1 cellular context compared by ENCODE assay signal in the genomic region with DNA sequence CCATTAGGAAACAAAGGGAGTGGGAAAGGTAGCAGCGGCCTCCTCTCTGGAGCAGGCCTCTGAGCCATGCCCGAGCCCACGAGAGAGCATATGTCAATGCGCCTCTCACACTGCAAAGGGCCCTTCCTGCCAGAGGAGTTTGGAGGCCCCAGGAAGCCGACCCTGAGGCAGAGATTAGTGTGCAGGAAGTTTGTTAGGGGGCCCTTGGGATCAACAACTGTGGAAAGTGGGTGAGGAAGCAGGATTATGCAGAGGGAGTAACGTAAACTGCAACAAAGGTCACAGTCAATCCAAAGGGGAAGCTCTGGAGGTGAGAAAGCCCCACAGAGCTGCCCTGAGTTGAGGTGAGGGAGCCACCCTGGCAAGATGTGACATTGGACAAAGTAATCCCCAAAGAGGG.
TF ChIP-seq lines count a peak whose summit lies in the region.

No MANE protein-coding gene starts in this region.

TF ChIP-seq in WTC11, 78 proteins besides CTCF, POLR2A, EP300 and RAD21 (continued from another document):
- TF ChIP-seq, protein P1, sequence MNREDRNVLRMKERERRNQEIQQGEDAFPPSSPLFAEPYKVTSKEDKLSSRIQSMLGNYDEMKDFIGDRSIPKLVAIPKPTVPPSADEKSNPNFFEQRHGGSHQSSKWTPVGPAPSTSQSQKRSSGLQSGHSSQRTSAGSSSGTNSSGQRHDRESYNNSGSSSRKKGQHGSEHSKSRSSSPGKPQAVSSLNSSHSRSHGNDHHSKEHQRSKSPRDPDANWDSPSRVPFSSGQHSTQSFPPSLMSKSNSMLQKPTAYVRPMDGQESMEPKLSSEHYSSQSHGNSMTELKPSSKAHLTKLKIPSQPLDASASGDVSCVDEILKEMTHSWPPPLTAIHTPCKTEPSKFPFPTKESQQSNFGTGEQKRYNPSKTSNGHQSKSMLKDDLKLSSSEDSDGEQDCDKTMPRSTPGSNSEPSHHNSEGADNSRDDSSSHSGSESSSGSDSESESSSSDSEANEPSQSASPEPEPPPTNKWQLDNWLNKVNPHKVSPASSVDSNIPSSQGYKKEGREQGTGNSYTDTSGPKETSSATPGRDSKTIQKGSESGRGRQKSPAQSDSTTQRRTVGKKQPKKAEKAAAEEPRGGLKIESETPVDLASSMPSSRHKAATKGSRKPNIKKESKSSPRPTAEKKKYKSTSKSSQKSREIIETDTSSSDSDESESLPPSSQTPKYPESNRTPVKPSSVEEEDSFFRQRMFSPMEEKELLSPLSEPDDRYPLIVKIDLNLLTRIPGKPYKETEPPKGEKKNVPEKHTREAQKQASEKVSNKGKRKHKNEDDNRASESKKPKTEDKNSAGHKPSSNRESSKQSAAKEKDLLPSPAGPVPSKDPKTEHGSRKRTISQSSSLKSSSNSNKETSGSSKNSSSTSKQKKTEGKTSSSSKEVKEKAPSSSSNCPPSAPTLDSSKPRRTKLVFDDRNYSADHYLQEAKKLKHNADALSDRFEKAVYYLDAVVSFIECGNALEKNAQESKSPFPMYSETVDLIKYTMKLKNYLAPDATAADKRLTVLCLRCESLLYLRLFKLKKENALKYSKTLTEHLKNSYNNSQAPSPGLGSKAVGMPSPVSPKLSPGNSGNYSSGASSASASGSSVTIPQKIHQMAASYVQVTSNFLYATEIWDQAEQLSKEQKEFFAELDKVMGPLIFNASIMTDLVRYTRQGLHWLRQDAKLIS (CRISPR knock-in tag; IDR thresholded peaks at IDR 0.05; ENCODE audit: borderline replicate concordance): no peak
- TF ChIP-seq NR1H2 (CRISPR knock-in tag; IDR thresholded peaks at IDR 0.05): no peak
- no peak for TF ChIP-seq MYBL2 (CRISPR knock-in tag; IDR thresholded peaks at IDR 0.05)
- no peak for TF ChIP-seq ZNF671 (CRISPR knock-in tag; IDR thresholded peaks at IDR 0.05)
- TF ChIP-seq, protein P2, sequence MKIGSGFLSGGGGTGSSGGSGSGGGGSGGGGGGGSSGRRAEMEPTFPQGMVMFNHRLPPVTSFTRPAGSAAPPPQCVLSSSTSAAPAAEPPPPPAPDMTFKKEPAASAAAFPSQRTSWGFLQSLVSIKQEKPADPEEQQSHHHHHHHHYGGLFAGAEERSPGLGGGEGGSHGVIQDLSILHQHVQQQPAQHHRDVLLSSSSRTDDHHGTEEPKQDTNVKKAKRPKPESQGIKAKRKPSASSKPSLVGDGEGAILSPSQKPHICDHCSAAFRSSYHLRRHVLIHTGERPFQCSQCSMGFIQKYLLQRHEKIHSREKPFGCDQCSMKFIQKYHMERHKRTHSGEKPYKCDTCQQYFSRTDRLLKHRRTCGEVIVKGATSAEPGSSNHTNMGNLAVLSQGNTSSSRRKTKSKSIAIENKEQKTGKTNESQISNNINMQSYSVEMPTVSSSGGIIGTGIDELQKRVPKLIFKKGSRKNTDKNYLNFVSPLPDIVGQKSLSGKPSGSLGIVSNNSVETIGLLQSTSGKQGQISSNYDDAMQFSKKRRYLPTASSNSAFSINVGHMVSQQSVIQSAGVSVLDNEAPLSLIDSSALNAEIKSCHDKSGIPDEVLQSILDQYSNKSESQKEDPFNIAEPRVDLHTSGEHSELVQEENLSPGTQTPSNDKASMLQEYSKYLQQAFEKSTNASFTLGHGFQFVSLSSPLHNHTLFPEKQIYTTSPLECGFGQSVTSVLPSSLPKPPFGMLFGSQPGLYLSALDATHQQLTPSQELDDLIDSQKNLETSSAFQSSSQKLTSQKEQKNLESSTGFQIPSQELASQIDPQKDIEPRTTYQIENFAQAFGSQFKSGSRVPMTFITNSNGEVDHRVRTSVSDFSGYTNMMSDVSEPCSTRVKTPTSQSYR (CRISPR knock-in tag; IDR thresholded peaks at IDR 0.05): no peak
- TF ChIP-seq, protein P3, sequence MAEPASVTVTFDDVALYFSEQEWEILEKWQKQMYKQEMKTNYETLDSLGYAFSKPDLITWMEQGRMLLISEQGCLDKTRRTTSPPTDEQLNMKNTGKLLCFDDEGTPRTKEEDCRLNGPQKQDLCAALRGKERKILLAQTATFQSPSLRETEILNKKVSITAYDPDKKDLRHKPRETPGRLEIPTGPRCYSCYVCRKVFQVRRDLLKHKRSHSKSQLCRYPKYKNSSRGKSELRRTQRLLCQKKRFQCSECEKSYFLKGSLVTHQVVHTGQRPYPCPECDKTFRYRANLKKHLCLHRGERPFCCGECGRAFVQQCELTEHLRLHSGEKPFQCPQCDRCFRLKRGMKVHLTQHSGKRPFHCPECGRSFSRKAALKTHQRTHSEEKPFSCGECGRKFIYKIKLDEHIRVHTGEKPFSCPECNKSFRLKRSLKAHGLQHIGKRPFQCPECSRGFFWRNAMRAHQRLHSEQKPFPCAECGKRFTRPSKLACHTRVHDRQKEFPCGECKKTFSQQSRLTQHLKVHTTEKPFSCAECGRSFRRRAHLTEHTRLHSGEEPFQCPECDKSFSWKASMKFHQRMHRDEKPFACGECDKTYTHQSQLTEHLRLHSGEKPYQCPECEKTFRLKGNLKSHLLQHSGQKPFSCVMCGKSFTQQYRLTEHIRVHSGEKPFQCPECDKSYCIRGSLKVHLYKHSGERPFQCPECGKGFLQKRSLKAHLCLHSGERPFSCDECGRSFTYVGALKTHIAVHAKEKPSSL (CRISPR knock-in tag; conservative IDR thresholded peaks at IDR 0.05): no peak
- no peak for TF ChIP-seq PRRX2 (CRISPR knock-in tag; IDR thresholded peaks at IDR 0.05)
